Comparison of ENCODE assay signal across 23 cellular contexts in the genomic region with DNA sequence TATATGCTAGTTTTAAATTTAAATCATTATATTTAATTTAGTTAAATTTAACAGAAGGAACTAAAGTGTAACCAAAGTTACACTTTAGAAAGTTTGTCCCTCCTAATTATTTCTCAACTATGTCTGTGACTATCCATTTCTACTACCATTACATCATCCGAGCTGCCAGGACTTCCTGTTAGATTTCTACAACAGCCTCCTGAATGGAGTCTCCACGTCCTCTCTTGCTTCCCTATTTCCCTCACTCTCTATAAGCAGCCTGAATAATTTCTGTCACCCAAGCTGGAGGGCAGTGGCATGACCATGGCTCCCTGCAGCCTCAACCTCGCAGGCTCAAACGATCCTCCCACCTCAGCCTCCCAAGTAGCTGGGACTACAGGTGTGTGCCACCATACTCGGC.
DNase-seq lines count a peak whose midpoint lies in the region; ATAC-seq and TF ChIP-seq lines count a peak whose summit lies in the region.
"Had no signal": no experiment of that assay in that cellular context is flagged by ENCODE, and none has a peak within 500 bp of the region (broad histone marks: within the 10 kb centered on the region; RNA-seq: fewer than 3 reads in every experiment).

No MANE protein-coding gene starts in this region.

- no peak for TF ChIP-seq POLR2A in gastrocnemius medialis (IDR thresholded peaks at IDR 0.05)

- POLR2A ChIA-PET in CD4-positive, alpha-beta memory T cell (lab: Charles Lee; ENCODE audit: partially characterized antibody) = no interaction called here

- peaks cover 1 to 2% of the 10 kb centered on the region in 2 donors for H3K27me3 Mint-ChIP-seq in CD4-positive, alpha-beta memory T cell
- H3K27me3 Mint-ChIP-seq: brain had no signal

- DNase-seq in KBM-7 = peak; percentile 56
- DNase-seq in NOMO-1 treated with DMSO at 0.1 percent for 48 hours (lab: John Stamatoyannopoulos, UW; ENCODE audit: unreplicated experiment) = peak; percentile 80
- no peak for DNase-seq in dorsolateral prefrontal cortex
- no peak for DNase-seq in gastrocnemius medialis
- no peak for DNase-seq in kidney glomerular epithelial cell (lab: John Stamatoyannopoulos, UW)
- no peak for DNase-seq in CD4-positive, alpha-beta memory T cell
- DNase-seq: activated CD4-positive, alpha-beta T cell treated with anti-CD3 and anti-CD28 coated beads, Interleukin-2, amount 50 U/mL, for 48 hours; activated CD4-positive, CD25-positive, alpha-beta regulatory T cell; activated effector memory CD4-positive, alpha-beta T cell treated with Interleukin-2 at 50 U/mL for 16 hours; CD8-positive, alpha-beta memory T cell; DMS153; GDM1; MM.1S; NCI-H2227 treated with DMSO at 0.1 percent for 48 hours; NCI-H774; Peyer's patch; testis had no signal

- H3K27ac ChIP-seq in dorsolateral prefrontal cortex (peak overlapping the region in 50 of 59 donors; percentile 29 to 95 (median 86)), gastrocnemius medialis (peak overlapping the region in 3 of 4 donors; percentile 53 to 85 (median 71))
- H3K27ac ChIP-seq in CD4-positive, alpha-beta memory T cell (ENCODE audit: low read depth, low read length) = no peak overlapping the region
- H3K27ac ChIP-seq: neural progenitor cell, Peyer's patch, SK-N-MC, testis had no signal

- CTCF ChIA-PET in CD4-positive, alpha-beta memory T cell (lab: Charles Lee; ENCODE audit: partially characterized antibody) = interaction anchor here (0.8 kb wide), 1 partner anchor 28 kb away, joined by 3 read pairs; no protein-coding TSS in a partner anchor

- intact Hi-C loops in dorsolateral prefrontal cortex (cut with DNase I) (no loop called here), gastrocnemius medialis (cut with DNase I; ENCODE audit: low total_unique reads) (no loop called here)
- intact Hi-C loops in CD4-positive, alpha-beta memory T cell (cut with micrococcal nuclease) = no loop called here

- no peak overlapping the region for H3K4me3 Mint-ChIP-seq in CD4-positive, alpha-beta memory T cell
- H3K4me3 Mint-ChIP-seq: brain; CD8-positive, alpha-beta memory T cell; neural progenitor cell; stimulated activated memory B cell treated with anti-CD40 and anti-IgM and Interleukin-4, amounts not matched to agents 10 μg/mL and 1 μg/mL and 100 μg/mL, for 72 hours; T-helper 2 cell treated with Interferon-gamma antibody and Interleukin-4, amounts not matched to agents 5 μg/mL and 100 μg/mL, for 36 hours had no signal

- no peaks in the 10 kb centered on the region for H3K36me3 Mint-ChIP-seq in CD4-positive, alpha-beta memory T cell
- H3K36me3 Mint-ChIP-seq: stimulated activated memory B cell treated with anti-CD40 and anti-IgM and Interleukin-4, amounts not matched to agents 10 μg/mL and 1 μg/mL and 100 μg/mL, for 72 hours had no signal

- H3K4me1 Mint-ChIP-seq in CD4-positive, alpha-beta memory T cell = no peaks in the 10 kb centered on the region
- H3K4me1 Mint-ChIP-seq: CD8-positive, alpha-beta memory T cell; neural progenitor cell; stimulated activated memory B cell treated with anti-CD40 and anti-IgM and Interleukin-4, amounts not matched to agents 10 μg/mL and 1 μg/mL and 100 μg/mL, for 72 hours had no signal

- TF ChIP-seq CTCF in dorsolateral prefrontal cortex (IDR thresholded peaks at IDR 0.05 in 54 of 56, conservative IDR thresholded peaks at IDR 0.05 in 2 of 56; ENCODE audit: low read depth in 1 of 56, partially characterized antibody in 56 of 56) (no peak), gastrocnemius medialis (IDR thresholded peaks at IDR 0.05 in 4 of 5, conservative IDR thresholded peaks at IDR 0.05 in 1 of 5) (no peak)

- H3K9me3 Mint-ChIP-seq in CD4-positive, alpha-beta memory T cell = no peaks in the 10 kb centered on the region
- H3K9me3 Mint-ChIP-seq: CD8-positive, alpha-beta memory T cell; neural progenitor cell; stimulated activated memory B cell treated with anti-CD40 and anti-IgM and Interleukin-4, amounts not matched to agents 10 μg/mL and 1 μg/mL and 100 μg/mL, for 72 hours; T-helper 2 cell treated with Interferon-gamma antibody and Interleukin-4, amounts not matched to agents 5 μg/mL and 100 μg/mL, for 36 hours had no signal

- peak overlapping the region in 1 of 59 donors; percentile 21 for H3K4me3 ChIP-seq in dorsolateral prefrontal cortex
- no peak overlapping the region for H3K4me3 ChIP-seq in gastrocnemius medialis
- no peak overlapping the region for H3K4me3 ChIP-seq in CD4-positive, alpha-beta memory T cell (ENCODE audit: low read length in 2 of 2)
- H3K4me3 ChIP-seq: neural progenitor cell, Peyer's patch, SK-N-MC, testis had no signal

- in situ Hi-C loops in KBM-7 (cut with MboI; ENCODE audit: low pct_unique_long_range_greater_than_20kb, low sequenced_read_pairs) (no loop called here), gastrocnemius medialis (cut with MboI; ENCODE audit: low sequenced_read_pairs in 4 of 4) (no loop called here)

- H3K36me3 ChIP-seq in gastrocnemius medialis = no peaks in the 10 kb centered on the region
- no peaks in the 10 kb centered on the region for H3K36me3 ChIP-seq in CD4-positive, alpha-beta memory T cell (ENCODE audit: insufficient read depth, low read length)
- H3K36me3 ChIP-seq: neural progenitor cell, Peyer's patch had no signal

- H3K9me3 ChIP-seq in gastrocnemius medialis = no peaks in the 10 kb centered on the region
- H3K9me3 ChIP-seq in CD4-positive, alpha-beta memory T cell (ENCODE audit: control insufficient read depth in 1 of 2, low read length in 2 of 2) = no peaks in the 10 kb centered on the region
- H3K9me3 ChIP-seq: Peyer's patch, testis had no signal

- ATAC-seq in gastrocnemius medialis (no peak), HG02973 (IDR thresholded peaks at IDR 0.05; ENCODE audit: unreplicated experiment) (no peak)
- ATAC-seq: stimulated activated memory B cell treated with anti-CD40 and anti-IgM and Interleukin-4, amounts not matched to agents 10 μg/mL and 1 μg/mL and 100 μg/mL, for 72 hours had no signal

- peaks cover 3 to 13% of the 10 kb centered on the region in 2 donors for H3K4me1 ChIP-seq in gastrocnemius medialis
- no peaks in the 10 kb centered on the region for H3K4me1 ChIP-seq in CD4-positive, alpha-beta memory T cell (ENCODE audit: insufficient read depth, low read length)
- H3K4me1 ChIP-seq: neural progenitor cell, Peyer's patch, testis had no signal

- peak overlapping the region in 1 of 7 donors; percentile 62 for H3K27ac Mint-ChIP-seq in CD4-positive, alpha-beta memory T cell
- H3K27ac Mint-ChIP-seq: CD8-positive, alpha-beta memory T cell; neural progenitor cell; stimulated activated memory B cell treated with anti-CD40 and anti-IgM and Interleukin-4, amounts not matched to agents 10 μg/mL and 1 μg/mL and 100 μg/mL, for 72 hours; T-helper 2 cell treated with Interferon-gamma antibody and Interleukin-4, amounts not matched to agents 5 μg/mL and 100 μg/mL, for 36 hours had no signal

- no peaks in the 10 kb centered on the region for H3K27me3 ChIP-seq in dorsolateral prefrontal cortex
- H3K27me3 ChIP-seq in gastrocnemius medialis = no peaks in the 10 kb centered on the region
- no peaks in the 10 kb centered on the region for H3K27me3 ChIP-seq in CD4-positive, alpha-beta memory T cell (ENCODE audit: insufficient read depth, low read length)
- H3K27me3 ChIP-seq: neural progenitor cell, Peyer's patch, testis had no signal

Comparison
In these comparisons a context has a peak if more than half of its experiments do, and no peak if none do; other contexts are left out.
1. DNase-seq: peak in KBM-7 (single experiment) and NOMO-1 treated with DMSO at 0.1 percent for 48 hours (single experiment); none in dorsolateral prefrontal cortex (0 of 10), gastrocnemius medialis (0 of 2), kidney glomerular epithelial cell (single experiment) and CD4-positive, alpha-beta memory T cell (0 of 5).